1 cellular context compared by ENCODE assay signal in the genomic region with DNA sequence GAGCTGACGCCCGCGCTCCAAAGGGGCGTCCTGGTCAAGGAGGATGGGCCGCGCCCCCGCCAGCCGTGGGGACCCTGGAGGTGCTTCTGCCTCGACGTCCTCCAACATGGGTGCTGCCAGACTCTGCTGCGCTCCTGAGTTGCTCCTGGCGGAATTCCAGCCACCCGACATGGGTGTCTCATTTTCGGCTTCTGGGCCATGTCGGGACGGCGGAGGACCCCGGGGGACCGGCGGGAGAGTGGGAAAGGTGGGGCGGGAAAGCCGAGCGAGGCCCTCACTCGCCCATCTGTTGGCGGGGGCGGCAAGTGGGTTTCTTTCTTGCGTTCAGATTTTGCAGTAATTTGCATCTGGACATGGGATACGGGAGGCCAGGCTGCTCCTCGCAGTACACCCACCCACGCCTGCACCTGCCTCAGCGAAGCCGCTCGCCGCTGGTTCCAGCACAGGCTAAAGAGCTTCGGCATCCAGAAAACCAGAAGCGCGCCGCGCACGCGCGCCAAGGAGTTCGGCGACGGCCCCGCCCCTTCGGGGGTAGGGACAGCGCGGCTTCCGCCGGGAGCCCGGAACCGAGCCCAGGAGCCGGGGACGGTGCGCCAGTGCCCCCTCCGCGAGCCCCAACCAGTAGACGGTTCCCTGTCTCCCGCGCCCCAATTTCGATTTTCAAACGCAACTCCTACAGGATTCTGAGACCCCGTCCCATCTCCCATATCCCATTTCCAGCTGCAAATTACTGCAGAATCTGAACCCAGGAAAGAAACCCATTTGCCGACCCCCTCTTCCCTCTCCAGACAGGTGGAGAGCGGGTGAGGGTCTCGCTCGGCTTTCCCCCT.
TF ChIP-seq lines count a peak whose summit lies in the region.

A gene (plus strand): TSS at position 563 of the 830 bp plus-strand sequence. CDS start 320 bp downstream, outside the sequence.

TF ChIP-seq in K562, 482 proteins besides CTCF, POLR2A, EP300 and RAD21 (continued from another document and continues in another):
- TF ChIP-seq, protein P1, sequence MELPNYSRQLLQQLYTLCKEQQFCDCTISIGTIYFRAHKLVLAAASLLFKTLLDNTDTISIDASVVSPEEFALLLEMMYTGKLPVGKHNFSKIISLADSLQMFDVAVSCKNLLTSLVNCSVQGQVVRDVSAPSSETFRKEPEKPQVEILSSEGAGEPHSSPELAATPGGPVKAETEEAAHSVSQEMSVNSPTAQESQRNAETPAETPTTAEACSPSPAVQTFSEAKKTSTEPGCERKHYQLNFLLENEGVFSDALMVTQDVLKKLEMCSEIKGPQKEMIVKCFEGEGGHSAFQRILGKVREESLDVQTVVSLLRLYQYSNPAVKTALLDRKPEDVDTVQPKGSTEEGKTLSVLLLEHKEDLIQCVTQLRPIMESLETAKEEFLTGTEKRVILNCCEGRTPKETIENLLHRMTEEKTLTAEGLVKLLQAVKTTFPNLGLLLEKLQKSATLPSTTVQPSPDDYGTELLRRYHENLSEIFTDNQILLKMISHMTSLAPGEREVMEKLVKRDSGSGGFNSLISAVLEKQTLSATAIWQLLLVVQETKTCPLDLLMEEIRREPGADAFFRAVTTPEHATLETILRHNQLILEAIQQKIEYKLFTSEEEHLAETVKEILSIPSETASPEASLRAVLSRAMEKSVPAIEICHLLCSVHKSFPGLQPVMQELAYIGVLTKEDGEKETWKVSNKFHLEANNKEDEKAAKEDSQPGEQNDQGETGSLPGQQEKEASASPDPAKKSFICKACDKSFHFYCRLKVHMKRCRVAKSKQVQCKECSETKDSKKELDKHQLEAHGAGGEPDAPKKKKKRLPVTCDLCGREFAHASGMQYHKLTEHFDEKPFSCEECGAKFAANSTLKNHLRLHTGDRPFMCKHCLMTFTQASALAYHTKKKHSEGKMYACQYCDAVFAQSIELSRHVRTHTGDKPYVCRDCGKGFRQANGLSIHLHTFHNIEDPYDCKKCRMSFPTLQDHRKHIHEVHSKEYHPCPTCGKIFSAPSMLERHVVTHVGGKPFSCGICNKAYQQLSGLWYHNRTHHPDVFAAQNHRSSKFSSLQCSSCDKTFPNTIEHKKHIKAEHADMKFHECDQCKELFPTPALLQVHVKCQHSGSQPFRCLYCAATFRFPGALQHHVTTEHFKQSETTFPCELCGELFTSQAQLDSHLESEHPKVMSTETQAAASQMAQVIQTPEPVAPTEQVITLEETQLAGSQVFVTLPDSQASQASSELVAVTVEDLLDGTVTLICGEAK (IDR thresholded peaks at IDR 0.05), result peak; percentile 85
- TF ChIP-seq, protein P1 (CRISPR knock-in tag; IDR thresholded peaks at IDR 0.05), result no peak
- TF ChIP-seq NR3C1 (CRISPR knock-in tag; IDR thresholded peaks at IDR 0.05), result no peak
- no peak for TF ChIP-seq NFE2 (IDR thresholded peaks at IDR 0.05; ENCODE audit: low read depth)
- 0 out of 2 replicates have a peak, but pooled peaks have one; percentile 37 for TF ChIP-seq MXI1 (IDR thresholded peaks at IDR 0.05; ENCODE audit: low read depth, low read length)
- TF ChIP-seq IRF2 (CRISPR knock-in tag; IDR thresholded peaks at IDR 0.05), result no peak
- TF ChIP-seq ZNF224 (CRISPR knock-in tag; IDR thresholded peaks at IDR 0.05), result no peak
- TF ChIP-seq BDP1 (IDR thresholded peaks at IDR 0.05; ENCODE audit: insufficient read depth, insufficient read length), result no peak
- TF ChIP-seq, protein P2, sequence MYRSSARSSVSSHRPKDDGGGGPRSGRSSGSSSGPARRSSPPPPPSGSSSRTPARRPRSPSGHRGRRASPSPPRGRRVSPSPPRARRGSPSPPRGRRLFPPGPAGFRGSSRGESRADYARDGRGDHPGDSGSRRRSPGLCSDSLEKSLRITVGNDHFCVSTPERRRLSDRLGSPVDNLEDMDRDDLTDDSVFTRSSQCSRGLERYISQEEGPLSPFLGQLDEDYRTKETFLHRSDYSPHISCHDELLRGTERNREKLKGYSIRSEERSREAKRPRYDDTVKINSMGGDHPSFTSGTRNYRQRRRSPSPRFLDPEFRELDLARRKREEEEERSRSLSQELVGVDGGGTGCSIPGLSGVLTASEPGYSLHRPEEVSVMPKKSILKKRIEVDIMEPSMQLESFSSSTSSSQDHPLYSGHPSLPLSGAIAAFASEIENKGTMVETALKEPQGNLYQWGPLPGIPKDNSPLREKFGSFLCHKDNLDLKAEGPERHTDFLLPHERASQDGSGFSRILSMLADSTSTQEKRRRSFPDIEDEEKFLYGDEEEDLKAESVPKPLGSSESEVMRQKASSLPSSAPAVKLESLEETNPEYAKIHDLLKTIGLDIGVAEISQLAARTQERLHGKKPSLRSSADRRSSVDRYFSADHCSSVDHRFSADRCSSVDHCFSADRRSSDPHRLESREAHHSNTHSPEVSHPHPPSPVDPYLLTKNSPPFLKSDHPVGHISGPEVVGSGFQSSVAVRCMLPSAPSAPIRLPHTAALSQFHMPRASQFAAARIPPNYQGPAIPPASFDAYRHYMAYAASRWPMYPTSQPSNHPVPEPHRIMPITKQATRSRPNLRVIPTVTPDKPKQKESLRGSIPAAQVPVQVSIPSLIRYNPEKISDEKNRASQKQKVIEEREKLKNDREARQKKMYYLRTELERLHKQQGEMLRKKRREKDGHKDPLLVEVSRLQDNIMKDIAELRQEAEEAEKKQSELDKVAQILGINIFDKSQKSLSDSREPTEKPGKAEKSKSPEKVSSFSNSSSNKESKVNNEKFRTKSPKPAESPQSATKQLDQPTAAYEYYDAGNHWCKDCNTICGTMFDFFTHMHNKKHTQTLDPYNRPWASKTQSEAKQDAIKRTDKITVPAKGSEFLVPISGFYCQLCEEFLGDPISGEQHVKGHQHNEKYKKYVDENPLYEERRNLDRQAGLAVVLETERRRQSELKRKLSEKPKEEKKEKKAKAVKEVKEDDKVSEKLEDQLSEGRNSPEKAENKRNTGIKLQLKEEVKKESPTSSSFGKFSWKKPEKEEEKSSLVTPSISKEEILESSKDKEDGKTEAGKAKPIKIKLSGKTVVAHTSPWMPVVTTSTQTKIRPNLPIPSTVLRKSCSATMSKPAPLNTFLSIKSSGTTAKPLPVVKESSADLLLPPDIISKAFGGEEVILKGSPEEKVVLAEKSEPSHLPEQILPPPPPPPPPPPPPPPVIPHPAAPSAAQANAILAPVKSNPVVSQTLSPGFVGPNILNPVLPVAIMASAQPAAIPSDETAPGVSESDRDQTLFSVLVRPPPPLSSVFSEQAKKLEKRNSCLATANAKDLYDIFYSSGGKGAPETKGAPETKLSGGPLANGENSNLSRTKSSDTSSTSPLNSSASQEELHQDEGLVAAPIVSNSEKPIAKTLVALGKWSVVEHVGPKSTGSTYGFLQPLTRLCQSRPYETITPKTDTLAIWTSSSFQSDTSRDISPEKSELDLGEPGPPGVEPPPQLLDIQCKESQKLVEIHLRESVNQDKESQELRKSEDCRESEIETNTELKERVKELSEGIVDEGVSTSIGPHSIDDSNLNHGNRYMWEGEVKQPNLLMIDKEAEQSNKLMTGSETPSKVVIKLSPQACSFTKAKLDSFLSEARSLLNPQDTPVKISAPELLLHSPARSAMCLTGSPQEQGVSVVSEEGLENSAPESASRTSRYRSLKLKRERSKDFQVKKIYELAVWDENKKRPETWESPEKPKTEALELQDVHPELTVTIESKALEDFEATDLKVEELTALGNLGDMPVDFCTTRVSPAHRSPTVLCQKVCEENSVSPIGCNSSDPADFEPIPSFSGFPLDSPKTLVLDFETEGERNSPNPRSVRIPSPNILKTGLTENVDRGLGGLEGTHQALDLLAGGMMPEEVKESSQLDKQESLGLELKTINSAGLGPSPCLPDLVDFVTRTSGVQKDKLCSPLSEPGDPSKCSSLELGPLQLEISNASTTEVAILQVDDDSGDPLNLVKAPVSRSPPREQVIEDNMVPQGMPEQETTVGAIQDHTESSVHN (IDR thresholded peaks at IDR 0.05; ENCODE audit: borderline replicate concordance in 1 of 2, low read depth in 1 of 2), result no peak
- TF ChIP-seq SMAD2 (IDR thresholded peaks at IDR 0.05; ENCODE audit: low read depth, low read length), result no peak
- TF ChIP-seq, protein P3, sequence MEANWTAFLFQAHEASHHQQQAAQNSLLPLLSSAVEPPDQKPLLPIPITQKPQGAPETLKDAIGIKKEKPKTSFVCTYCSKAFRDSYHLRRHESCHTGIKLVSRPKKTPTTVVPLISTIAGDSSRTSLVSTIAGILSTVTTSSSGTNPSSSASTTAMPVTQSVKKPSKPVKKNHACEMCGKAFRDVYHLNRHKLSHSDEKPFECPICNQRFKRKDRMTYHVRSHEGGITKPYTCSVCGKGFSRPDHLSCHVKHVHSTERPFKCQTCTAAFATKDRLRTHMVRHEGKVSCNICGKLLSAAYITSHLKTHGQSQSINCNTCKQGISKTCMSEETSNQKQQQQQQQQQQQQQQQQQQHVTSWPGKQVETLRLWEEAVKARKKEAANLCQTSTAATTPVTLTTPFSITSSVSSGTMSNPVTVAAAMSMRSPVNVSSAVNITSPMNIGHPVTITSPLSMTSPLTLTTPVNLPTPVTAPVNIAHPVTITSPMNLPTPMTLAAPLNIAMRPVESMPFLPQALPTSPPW (CRISPR knock-in tag; IDR thresholded peaks at IDR 0.05), result peak; percentile 78
- peak; percentile 13 for TF ChIP-seq PHF20 (IDR thresholded peaks at IDR 0.05; ENCODE audit: partially characterized antibody)
- no peak for TF ChIP-seq HDGF (IDR thresholded peaks at IDR 0.05)
- no peak for TF ChIP-seq MCM2 (IDR thresholded peaks at IDR 0.05; ENCODE audit: low read depth)
- TF ChIP-seq, protein P4, sequence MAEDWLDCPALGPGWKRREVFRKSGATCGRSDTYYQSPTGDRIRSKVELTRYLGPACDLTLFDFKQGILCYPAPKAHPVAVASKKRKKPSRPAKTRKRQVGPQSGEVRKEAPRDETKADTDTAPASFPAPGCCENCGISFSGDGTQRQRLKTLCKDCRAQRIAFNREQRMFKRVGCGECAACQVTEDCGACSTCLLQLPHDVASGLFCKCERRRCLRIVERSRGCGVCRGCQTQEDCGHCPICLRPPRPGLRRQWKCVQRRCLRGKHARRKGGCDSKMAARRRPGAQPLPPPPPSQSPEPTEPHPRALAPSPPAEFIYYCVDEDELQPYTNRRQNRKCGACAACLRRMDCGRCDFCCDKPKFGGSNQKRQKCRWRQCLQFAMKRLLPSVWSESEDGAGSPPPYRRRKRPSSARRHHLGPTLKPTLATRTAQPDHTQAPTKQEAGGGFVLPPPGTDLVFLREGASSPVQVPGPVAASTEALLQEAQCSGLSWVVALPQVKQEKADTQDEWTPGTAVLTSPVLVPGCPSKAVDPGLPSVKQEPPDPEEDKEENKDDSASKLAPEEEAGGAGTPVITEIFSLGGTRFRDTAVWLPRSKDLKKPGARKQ (CRISPR knock-in tag; IDR thresholded peaks at IDR 0.05), result no peak
- no peak for TF ChIP-seq FUS (optimal IDR thresholded peaks at IDR 0.05; ENCODE audit: low read depth, low read length)
- no peak for TF ChIP-seq XRCC5 (IDR thresholded peaks at IDR 0.05; ENCODE audit: low read depth, low read length)
- peak; percentile 39 for TF ChIP-seq FIP1L1 (IDR thresholded peaks at IDR 0.05; ENCODE audit: low read depth, low read length, poor library complexity, severe bottlenecking)
- no peak for TF ChIP-seq BRD9 (IDR thresholded peaks at IDR 0.05; ENCODE audit: low read depth, partially characterized antibody)
- TF ChIP-seq ARID1B (IDR thresholded peaks at IDR 0.05), result no peak
- TF ChIP-seq DMBX1 (CRISPR knock-in tag; IDR thresholded peaks at IDR 0.05; ENCODE audit: borderline replicate concordance), result no peak
- TF ChIP-seq, protein P5, sequence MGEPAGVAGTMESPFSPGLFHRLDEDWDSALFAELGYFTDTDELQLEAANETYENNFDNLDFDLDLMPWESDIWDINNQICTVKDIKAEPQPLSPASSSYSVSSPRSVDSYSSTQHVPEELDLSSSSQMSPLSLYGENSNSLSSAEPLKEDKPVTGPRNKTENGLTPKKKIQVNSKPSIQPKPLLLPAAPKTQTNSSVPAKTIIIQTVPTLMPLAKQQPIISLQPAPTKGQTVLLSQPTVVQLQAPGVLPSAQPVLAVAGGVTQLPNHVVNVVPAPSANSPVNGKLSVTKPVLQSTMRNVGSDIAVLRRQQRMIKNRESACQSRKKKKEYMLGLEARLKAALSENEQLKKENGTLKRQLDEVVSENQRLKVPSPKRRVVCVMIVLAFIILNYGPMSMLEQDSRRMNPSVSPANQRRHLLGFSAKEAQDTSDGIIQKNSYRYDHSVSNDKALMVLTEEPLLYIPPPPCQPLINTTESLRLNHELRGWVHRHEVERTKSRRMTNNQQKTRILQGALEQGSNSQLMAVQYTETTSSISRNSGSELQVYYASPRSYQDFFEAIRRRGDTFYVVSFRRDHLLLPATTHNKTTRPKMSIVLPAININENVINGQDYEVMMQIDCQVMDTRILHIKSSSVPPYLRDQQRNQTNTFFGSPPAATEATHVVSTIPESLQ (CRISPR knock-in tag; IDR thresholded peaks at IDR 0.05), result no peak; the same call in 1 of the 2 replicates
- TF ChIP-seq GATA2 (CRISPR knock-in tag; IDR thresholded peaks at IDR 0.05), result no peak
- TF ChIP-seq POLR2B (IDR thresholded peaks at IDR 0.05; ENCODE audit: low read depth, partially characterized antibody), result peak; percentile 67
- no peak for TF ChIP-seq DNMT1 (IDR thresholded peaks at IDR 0.05)
